In genomic region chr2:9001778-9002177, GRCh38 we compare ENCODE assay signal across 14 cellular contexts. TPM values are rescaled to one million over a fixed set of nuclear protein-coding genes. Genes with fewer than 3 reads are reported as not detected.
A peak's percentile ranks its signal among the peaks of the same experiment; 100 is the strongest.
DNase-seq lines count a peak whose midpoint lies in the region; ATAC-seq and TF ChIP-seq lines count a peak whose summit lies in the region.
"Had no signal": no experiment of that assay in that cellular context is flagged by ENCODE, and none has a peak within 500 bp of the region (broad histone marks: within the 10 kb centered on the region; RNA-seq: fewer than 3 reads in every experiment).

No MANE protein-coding gene starts in this region.

- CTCF ChIA-PET in activated CD8-positive, alpha-beta T cell treated with anti-CD3 and anti-CD28 coated beads for 36 hours (lab: Charles Lee), result no interaction called here

- H3K27ac ChIP-seq in C4-2B, result peak overlapping the region; percentile 91; the same call in 1 of the 2 replicates
- peak overlapping the region in 26 of 59 donors; percentile 3 to 99 (median 84) for H3K27ac ChIP-seq in dorsolateral prefrontal cortex

- peak overlapping the region; percentile 89 to 92 (median 91) for H3K4me3 Mint-ChIP-seq in nephron
- H3K4me3 Mint-ChIP-seq in activated CD8-positive, alpha-beta T cell treated with anti-CD3 and anti-CD28 coated beads for 36 hours, result no peak overlapping the region

- TF ChIP-seq CTCF in C4-2B (conservative IDR thresholded peaks at IDR 0.05) (no peak), LNCaP clone FGC (IDR thresholded peaks at IDR 0.05; ENCODE audit: control insufficient read depth, extremely low read depth, insufficient read depth) (no peak), dorsolateral prefrontal cortex (IDR thresholded peaks at IDR 0.05 in 54 of 56, conservative IDR thresholded peaks at IDR 0.05 in 2 of 56; ENCODE audit: low read depth in 1 of 56, partially characterized antibody in 56 of 56) (no peak), nephron (IDR thresholded peaks at IDR 0.05; ENCODE audit: unreplicated experiment in 3 of 3) (no peak)
- no peak for TF ChIP-seq CTCF in activated CD8-positive, alpha-beta T cell treated with anti-CD3 and anti-CD28 coated beads for 36 hours (IDR thresholded peaks at IDR 0.05)

- ATAC-seq in activated CD8-positive, alpha-beta T cell treated with anti-CD3 and anti-CD28 coated beads for 36 hours, result no peak
- ATAC-seq in HG03432 (IDR thresholded peaks at IDR 0.05; ENCODE audit: unreplicated experiment) (no peak), GM18907 (IDR thresholded peaks at IDR 0.05; ENCODE audit: unreplicated experiment) (no peak)
- ATAC-seq: activated CD4-positive, CD25-positive, alpha-beta regulatory T cell treated with anti-CD3 and anti-CD28 coated beads, Interleukin-2, amount 50 U/mL, for 24 hours; stimulated activated naive CD8-positive, alpha-beta T cell treated with anti-CD3 and anti-CD28 coated beads, Interleukin-15, Interleukin-2, amounts not matched to agents 100 U/mL and 50 U/mL, for 24 hours had no signal

- peak overlapping the region; percentile 76 for H3K4me3 ChIP-seq in LNCaP clone FGC (ENCODE audit: low read depth, low read length)
- H3K4me3 ChIP-seq in dorsolateral prefrontal cortex, result peak overlapping the region; percentile 66 to 98 (median 88)

- intact Hi-C loops in dorsolateral prefrontal cortex (cut with DNase I), result loop anchor here (2.0 to 10.0 kb wide), 3 partner anchors 74 to 127 kb away; no protein-coding TSS in a partner anchor
- intact Hi-C loops in activated CD8-positive, alpha-beta T cell treated with anti-CD3 and anti-CD28 coated beads for 36 hours (cut with micrococcal nuclease), result no loop called here

- DNase-seq in LNCaP clone FGC (ENCODE audit: low read depth) (no peak), dorsolateral prefrontal cortex (no peak), HuH-7 (ENCODE audit: low spot score) (no peak)
- no peak for DNase-seq in activated CD8-positive, alpha-beta T cell treated with anti-CD3 and anti-CD28 coated beads for 36 hours
- DNase-seq: foreskin melanocyte; NCI-H187; stimulated activated CD4-positive, alpha-beta T cell treated with anti-CD3 and anti-CD28 coated beads, Interleukin-2, amount 100 ng/mL, for 48 hours; stimulated activated naive CD8-positive, alpha-beta T cell treated with anti-CD3 and anti-CD28 coated beads, Interleukin-15, Interleukin-2, amounts not matched to agents 100 U/mL and 50 U/mL, for 24 hours had no signal

- peaks cover 3% of the 10 kb centered on the region for H3K9me3 Mint-ChIP-seq in nephron
- H3K9me3 Mint-ChIP-seq in activated CD8-positive, alpha-beta T cell treated with anti-CD3 and anti-CD28 coated beads for 36 hours, result no peaks in the 10 kb centered on the region
- H3K9me3 Mint-ChIP-seq: activated T-helper 2 cell treated with anti-CD3 and anti-CD28 coated beads, Interferon-gamma antibody, Interleukin-2, Interleukin-4, amounts not matched to agents 10 μg/mL and 5 μg/mL and 100 μg/mL, durations not matched to agents 14 hours and 24 hours and 36 hours had no signal

- H3K36me3 Mint-ChIP-seq in nephron (ENCODE audit: low read depth), result peaks cover 3% of the 10 kb centered on the region
- no peaks in the 10 kb centered on the region for H3K36me3 Mint-ChIP-seq in activated CD8-positive, alpha-beta T cell treated with anti-CD3 and anti-CD28 coated beads for 36 hours (ENCODE audit: low read depth)

- no peak overlapping the region for H3K27ac Mint-ChIP-seq in nephron
- no peak overlapping the region for H3K27ac Mint-ChIP-seq in activated CD8-positive, alpha-beta T cell treated with anti-CD3 and anti-CD28 coated beads for 36 hours
- H3K27ac Mint-ChIP-seq: activated T-helper 2 cell treated with anti-CD3 and anti-CD28 coated beads, Interferon-gamma antibody, Interleukin-2, Interleukin-4, amounts not matched to agents 10 μg/mL and 5 μg/mL and 100 μg/mL, durations not matched to agents 14 hours and 24 hours and 36 hours had no signal

- no peaks in the 10 kb centered on the region for H3K27me3 Mint-ChIP-seq in nephron (ENCODE audit: low read depth)
- H3K27me3 Mint-ChIP-seq in activated CD8-positive, alpha-beta T cell treated with anti-CD3 and anti-CD28 coated beads for 36 hours, result peaks cover 6% of the 10 kb centered on the region

- no peaks in the 10 kb centered on the region for H3K27me3 ChIP-seq in dorsolateral prefrontal cortex

- H3K4me1 Mint-ChIP-seq in nephron, result peaks cover 26% of the 10 kb centered on the region
- H3K4me1 Mint-ChIP-seq in activated CD8-positive, alpha-beta T cell treated with anti-CD3 and anti-CD28 coated beads for 36 hours (ENCODE audit: low read depth), result peaks cover 6% of the 10 kb centered on the region

- POLR2A ChIA-PET in activated CD8-positive, alpha-beta T cell treated with anti-CD3 and anti-CD28 coated beads for 36 hours (lab: Charles Lee), result no interaction called here

RNA-seq across cellular contexts. Expression of gene MBOAT2, which starts 1.7 kb away (rescaled TPM):
- total RNA-seq in dorsolateral prefrontal cortex, result 100 to 1,000 TPM in 18 of 120 experiments, 10 to 100 TPM in 102; 52.5 to 138 (median 83.9) TPM
- 1 to 10 TPM; 2.9 to 3.0 TPM for total RNA-seq in activated CD8-positive, alpha-beta T cell treated with anti-CD3 and anti-CD28 coated beads for 36 hours

Comparison
In these comparisons a context has a peak if more than half of its experiments do, and no peak if none do; other contexts are left out.
1. RNA of gene MBOAT2, which starts 1.7 kb away (total RNA-seq): 52.5 to 138 TPM in dorsolateral prefrontal cortex; 2.9 to 3.0 TPM in activated CD8-positive, alpha-beta T cell treated with anti-CD3 and anti-CD28 coated beads for 36 hours; every median in the first group is over 10 times any median in the second.